23 cellular contexts compared by ENCODE assay signal in the genomic region with DNA sequence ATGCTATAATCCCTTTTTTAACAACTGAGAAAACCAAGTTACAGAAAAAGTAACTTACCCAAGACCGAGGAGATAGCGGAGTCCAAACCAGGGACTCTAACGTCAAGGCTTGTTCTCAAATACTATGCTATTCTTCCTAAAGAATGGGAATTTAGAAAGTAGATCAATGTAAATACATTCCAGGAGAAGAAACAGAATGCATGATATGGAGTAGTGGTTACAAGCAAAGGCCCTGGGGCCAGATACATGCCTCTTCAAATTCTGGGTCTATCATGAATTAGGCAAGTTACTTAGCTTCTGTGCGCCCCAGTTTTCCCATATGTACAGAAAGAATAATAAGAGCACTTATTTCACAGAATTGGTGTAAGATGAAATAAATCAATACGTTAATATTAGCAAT.
"Had no signal": no experiment of that assay in that cellular context is flagged by ENCODE, and none has a peak within 500 bp of the region (broad histone marks: within the 10 kb centered on the region; RNA-seq: fewer than 3 reads in every experiment).

No MANE protein-coding gene starts in this region.

- H3K27me3 ChIP-seq: stomach, suprapubic skin, testis, thyroid gland, tibial artery, tibial nerve, transverse colon, upper lobe of left lung, upper lobe of right lung, uterus, vagina had no signal

- H3K27ac ChIP-seq: stomach, suprapubic skin, testis, thoracic aorta, thyroid gland, tibial artery, tibial nerve, transverse colon, upper lobe of left lung, upper lobe of right lung, uterus, vagina had no signal

- DNase-seq: stimulated activated CD4-positive, alpha-beta T cell treated with anti-CD3 and anti-CD28 coated beads, Interleukin-2, amount 100 ng/mL, for 48 hours; stimulated activated CD4-positive, alpha-beta T cell treated with anti-CD3 and anti-CD28 coated beads, Interleukin-4, amount 100 ng/mL, for 1 hour; stimulated activated CD4-positive, alpha-beta T cell treated with anti-CD3 and anti-CD28 coated beads, Interleukin-4, amount 100 ng/mL, for 24 hours; stimulated activated CD4-positive, alpha-beta T cell treated with anti-CD3 and anti-CD28 coated beads, Interleukin-4, amount 100 ng/mL, for 4 hours; stimulated activated CD8-positive, alpha-beta memory T cell treated with anti-CD3 and anti-CD28 coated beads, Interleukin-4, amount 100 ng/mL, for 48 hours; stimulated activated naive B cell treated with anti-CD40 and anti-IgM and Interleukin-4, amounts not matched to agents 10 μg/mL and 1 μg/mL and 100 μg/mL, for 72 hours; stimulated activated naive CD4-positive, alpha-beta T cell; stimulated activated naive CD4-positive, alpha-beta T cell treated with Interleukin-2 at 50 U/mL for 16 hours; stimulated activated naive CD8-positive, alpha-beta T cell treated with anti-CD3 and anti-CD28 coated beads, Interleukin-15, amount 100 ng/mL, for 72 hours; stimulated activated naive CD8-positive, alpha-beta T cell treated with anti-CD3 and anti-CD28 coated beads, Interleukin-15, Interleukin-2, amounts not matched to agents 100 U/mL and 50 U/mL, for 24 hours; stomach; substantia nigra; testis; thyroid gland; tibial artery; transverse colon; upper lobe of left lung; upper lobe of right lung; uterus had no signal

- H3K9me3 ChIP-seq: stomach, suprapubic skin, testis, thoracic aorta, thyroid gland, tibial artery, tibial nerve, transverse colon, upper lobe of left lung, upper lobe of right lung, uterus, vagina had no signal

- H3K4me3 ChIP-seq: stomach, suprapubic skin, testis, thoracic aorta, thyroid gland, tibial artery, tibial nerve, transverse colon, upper lobe of left lung, upper lobe of right lung, uterus, vagina had no signal

- H3K4me1 ChIP-seq: stomach, suprapubic skin, testis, thyroid gland, tibial artery, tibial nerve, transverse colon, upper lobe of left lung, upper lobe of right lung, uterus, vagina had no signal

- H3K36me3 ChIP-seq: stomach, suprapubic skin, thoracic aorta, thyroid gland, tibial artery, tibial nerve, transverse colon, upper lobe of left lung, upper lobe of right lung, uterus, vagina had no signal
